6 cellular contexts compared by ENCODE assay signal in genomic region chr12:21264232-21264631, GRCh38.
"Had no signal": no experiment of that assay in that cellular context is flagged by ENCODE, and none has a peak within 500 bp of the region (broad histone marks: within the 10 kb centered on the region; RNA-seq: fewer than 3 reads in every experiment).

No MANE protein-coding gene starts in this region.

- H3K27ac ChIP-seq: HL-60, KMS-11 had no signal

- H3K4me2 ChIP-seq: KMS-11 had no signal

- DNase-seq: Karpas-422, KBM-7, KG1 had no signal

- H3K9ac ChIP-seq: KMS-11 had no signal

- FAIRE-seq: HTR-8/SVneo had no signal
